In genomic region chr18:7566244-7566586, GRCh38 we compare ENCODE assay signal across 8 cellular contexts. TPM values are rescaled to one million over a fixed set of nuclear protein-coding genes. Genes with fewer than 3 reads are reported as not detected.
DNase-seq lines count a peak whose midpoint lies in the region; ATAC-seq and TF ChIP-seq lines count a peak whose summit lies in the region.

No MANE protein-coding gene starts in this region.

- H3K4me1 ChIP-seq in RWPE2 (ENCODE audit: insufficient read depth, poor library complexity, severe bottlenecking) (no peaks in the 10 kb centered on the region), esophagus muscularis mucosa (peaks cover 31 to 55% (median 40%) of the 10 kb centered on the region in 4 donors), neuron (ENCODE audit: insufficient read depth, low read length) (peaks cover 7% of the 10 kb centered on the region)

- peaks cover 41% of the 10 kb centered on the region for H3K27me3 Mint-ChIP-seq in activated CD4-positive, alpha-beta memory T cell treated with anti-CD3 and anti-CD28 coated beads for 36 hours

- POLR2A ChIA-PET in activated CD4-positive, alpha-beta memory T cell treated with anti-CD3 and anti-CD28 coated beads for 36 hours (lab: Charles Lee): no interaction called here

- intact Hi-C loops in esophagus muscularis mucosa (cut with DNase I): loop anchor here (5.0 kb wide), 1 partner anchor 114 kb away; no protein-coding TSS in a partner anchor
- intact Hi-C loops in activated CD4-positive, alpha-beta memory T cell treated with anti-CD3 and anti-CD28 coated beads for 36 hours (cut with micrococcal nuclease): loop anchor here (10.0 kb wide), 1 partner anchor 489 kb away; no protein-coding TSS in a partner anchor

- DNase-seq in RWPE2 (ENCODE audit: low spot score): no peak
- no peak for DNase-seq in esophagus muscularis mucosa (ENCODE audit: extremely low spot score)
- DNase-seq in HCEC 1CT: no peak
- no peak for DNase-seq in hepatic stellate cell (ENCODE audit: low spot score)
- no peak for DNase-seq in activated CD4-positive, alpha-beta memory T cell treated with anti-CD3 and anti-CD28 coated beads for 36 hours

- H3K27ac Mint-ChIP-seq in activated CD4-positive, alpha-beta memory T cell treated with anti-CD3 and anti-CD28 coated beads for 36 hours: no peak overlapping the region

- H3K36me3 ChIP-seq in RWPE2 (ENCODE audit: low read depth) (no peaks in the 10 kb centered on the region), esophagus muscularis mucosa (no peaks in the 10 kb centered on the region), neuron (ENCODE audit: insufficient read depth, low read length) (no peaks in the 10 kb centered on the region)

- peaks cover 2% of the 10 kb centered on the region for H3K4me1 Mint-ChIP-seq in activated CD4-positive, alpha-beta memory T cell treated with anti-CD3 and anti-CD28 coated beads for 36 hours (ENCODE audit: low read depth)

- TF ChIP-seq CTCF in C4-2B (conservative IDR thresholded peaks at IDR 0.05): no peak
- no peak for TF ChIP-seq CTCF in RWPE2 (IDR thresholded peaks at IDR 0.05; ENCODE audit: poor library complexity, severe bottlenecking)
- no peak for TF ChIP-seq CTCF in esophagus muscularis mucosa (IDR thresholded peaks at IDR 0.05)

- no peak for ATAC-seq in RWPE2 (ENCODE audit: low read depth)
- no peak for ATAC-seq in HG03565 (IDR thresholded peaks at IDR 0.05; ENCODE audit: unreplicated experiment)

- no peak for TF ChIP-seq POLR2A in esophagus muscularis mucosa (IDR thresholded peaks at IDR 0.05; ENCODE audit: low read depth)

- H3K27ac ChIP-seq in C4-2B (peak overlapping the region; percentile 51), RWPE2 (ENCODE audit: poor library complexity, severe bottlenecking) (peak overlapping the region; percentile 46), esophagus muscularis mucosa (replicated peaks in 1 of 4) (peak overlapping the region; percentile 93 to 99 (median 98))

- WGBS in esophagus muscularis mucosa: 4% methylated on average over 7 of the region's 7 CpGs

- H3K9me3 ChIP-seq in RWPE2 (ENCODE audit: severe bottlenecking) (no peaks in the 10 kb centered on the region), esophagus muscularis mucosa (no peaks in the 10 kb centered on the region), neuron (ENCODE audit: low read length) (no peaks in the 10 kb centered on the region)

- peak overlapping the region; percentile 97 for H2AFZ ChIP-seq in neuron (ENCODE audit: low read depth, low read length)

- no peak overlapping the region for H3K4me3 Mint-ChIP-seq in activated CD4-positive, alpha-beta memory T cell treated with anti-CD3 and anti-CD28 coated beads for 36 hours

- CTCF ChIA-PET in activated CD4-positive, alpha-beta memory T cell treated with anti-CD3 and anti-CD28 coated beads for 36 hours (lab: Charles Lee): interaction anchor here (0.7 to 1.2 kb wide), 4 partner anchors 10 to 177 kb away, joined by 3 to 5 read pairs (median 4); no protein-coding TSS in a partner anchor

- no peaks in the 10 kb centered on the region for H3K27me3 ChIP-seq in RWPE2 (ENCODE audit: insufficient read depth, poor library complexity, severe bottlenecking)
- no peaks in the 10 kb centered on the region for H3K27me3 ChIP-seq in esophagus muscularis mucosa
- no peaks in the 10 kb centered on the region for H3K27me3 ChIP-seq in neuron (ENCODE audit: insufficient read depth, low read length)

- H3K4me3 ChIP-seq in RWPE2 (ENCODE audit: severe bottlenecking) (peak overlapping the region; percentile 99), esophagus muscularis mucosa (peak overlapping the region; percentile 86 to 93 (median 88)), neuron (ENCODE audit: low read length) (peak overlapping the region; percentile 68)

- TF ChIP-seq EP300 in esophagus muscularis mucosa (IDR thresholded peaks at IDR 0.05): no peak

- no peaks in the 10 kb centered on the region for H3K9me3 Mint-ChIP-seq in activated CD4-positive, alpha-beta memory T cell treated with anti-CD3 and anti-CD28 coated beads for 36 hours

- peaks cover 3% of the 10 kb centered on the region for H3K36me3 Mint-ChIP-seq in activated CD4-positive, alpha-beta memory T cell treated with anti-CD3 and anti-CD28 coated beads for 36 hours

RNA-seq across cellular contexts. Expression of gene PTPRM, which starts 0.9 kb away (rescaled TPM):
- 10 to 100 TPM; 62.7 to 94.0 (median 76.0) TPM for total RNA-seq in esophagus muscularis mucosa
- total RNA-seq in activated CD4-positive, alpha-beta memory T cell treated with anti-CD3 and anti-CD28 coated beads for 36 hours: 1 to 10 TPM; 7.0 to 8.6 TPM

Comparison
In these comparisons a context has a peak if more than half of its experiments do, and no peak if none do; other contexts are left out.
1. H3K27ac ChIP-seq: peak in every context shown above with its lines; median percentile 98 in esophagus muscularis mucosa; 51 in C4-2B; 46 in RWPE2.
2. RNA of gene PTPRM, which starts 0.9 kb away (total RNA-seq): 62.7 to 94.0 TPM in esophagus muscularis mucosa; 7.0 to 8.6 TPM in activated CD4-positive, alpha-beta memory T cell treated with anti-CD3 and anti-CD28 coated beads for 36 hours; every median in the first group is over 4 times any median in the second.
3. Peak in every context shown above with its lines, with median percentiles within 50 percentile points of each other: H3K4me3 ChIP-seq.